ENCODE assay signal across 8 cellular contexts in the genomic region with DNA sequence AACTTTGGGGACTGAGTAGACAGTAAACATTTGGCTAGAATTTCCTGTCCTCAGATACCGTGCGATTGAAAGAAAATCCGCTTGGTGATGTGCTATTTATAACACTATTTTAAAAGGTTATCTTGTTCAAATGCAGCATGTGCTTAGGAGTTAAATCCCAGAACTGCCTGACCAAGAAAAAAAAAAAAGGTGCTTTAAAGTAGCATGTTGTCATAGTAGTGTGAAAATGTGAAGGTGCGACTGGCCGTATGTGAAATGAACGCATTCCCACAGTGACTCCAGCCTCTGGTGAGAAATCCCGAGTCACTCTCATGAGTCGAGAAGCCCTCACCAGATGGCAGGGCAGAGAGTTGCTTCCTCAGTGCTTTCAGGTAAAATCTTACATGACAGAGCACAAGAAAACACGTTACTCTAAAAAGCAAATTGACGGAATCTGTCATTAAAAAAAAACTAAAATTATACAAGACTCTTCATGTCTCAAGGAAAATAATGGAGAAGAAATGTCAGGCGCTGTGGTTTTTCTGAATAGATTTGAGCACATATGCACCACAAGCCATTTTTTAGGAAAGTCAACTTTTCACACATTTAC. TPM values are rescaled to one million over a fixed set of nuclear protein-coding genes. Genes with fewer than 3 reads are reported as not detected.
DNase-seq lines count a peak whose midpoint lies in the region; ATAC-seq and TF ChIP-seq lines count a peak whose summit lies in the region.

No MANE protein-coding gene starts in this region.

- no peak for ATAC-seq in DND-41 (ENCODE audit: insufficient read depth, low read depth)
- ATAC-seq in HG03520 (IDR thresholded peaks at IDR 0.05; ENCODE audit: unreplicated experiment): no peak

- no peaks in the 10 kb centered on the region for H3K27me3 Mint-ChIP-seq in endodermal cell (ENCODE audit: insufficient read depth)

- no peaks in the 10 kb centered on the region for H3F3A ChIP-seq in OCI-LY1 (ENCODE audit: insufficient read depth, low read length)

- H3K27me3 ChIP-seq in DND-41 (ENCODE audit: insufficient read depth, low read length, poor library complexity): no peaks in the 10 kb centered on the region
- no peaks in the 10 kb centered on the region for H3K27me3 ChIP-seq in OCI-LY1 (ENCODE audit: insufficient read depth, low read length)
- H3K27me3 ChIP-seq in endodermal cell (ENCODE audit: control insufficient read depth, insufficient read depth, low read length, poor library complexity, severe bottlenecking): no peaks in the 10 kb centered on the region
- H3K27me3 ChIP-seq in neutrophil: no peaks in the 10 kb centered on the region

- no peaks in the 10 kb centered on the region for H3K9me3 Mint-ChIP-seq in endodermal cell

- peaks cover 32% of the 10 kb centered on the region for H3K4me1 Mint-ChIP-seq in endodermal cell

- H2AFZ ChIP-seq in DND-41 (ENCODE audit: low read depth, low read length) (no peak overlapping the region), OCI-LY1 (ENCODE audit: low read length) (no peak overlapping the region)

- DNase-seq in DND-41 (no peak), endodermal cell (no peak), epidermal melanocyte (ENCODE audit: insufficient read length, low spot score) (no peak), NCI-H524 (lab: John Stamatoyannopoulos, UW) (no peak)
- DNase-seq in stimulated activated naive CD4-positive, alpha-beta T cell (lab: John Stamatoyannopoulos, UW): no peak

- no peaks in the 10 kb centered on the region for H3K9me2 ChIP-seq in OCI-LY1 (ENCODE audit: low read depth, low read length)

- H3K9me3 ChIP-seq in DND-41 (ENCODE audit: insufficient read depth, low read length, severe bottlenecking) (no peaks in the 10 kb centered on the region), OCI-LY1 (ENCODE audit: low read length) (no peaks in the 10 kb centered on the region), endodermal cell (ENCODE audit: control insufficient read depth, low read length) (peaks cover 3% of the 10 kb centered on the region), neutrophil (no peaks in the 10 kb centered on the region)

- H3K9ac ChIP-seq in DND-41 (ENCODE audit: low read depth, low read length) (peak overlapping the region; percentile 69), OCI-LY1 (ENCODE audit: low read length) (no peak overlapping the region), endodermal cell (ENCODE audit: extremely low read depth, low read length, poor library complexity, severe bottlenecking) (no peak overlapping the region)

- H3K79me2 ChIP-seq in DND-41 (ENCODE audit: insufficient read depth, low read length): no peaks in the 10 kb centered on the region
- H3K79me2 ChIP-seq in OCI-LY1 (ENCODE audit: insufficient read depth, low read length): no peaks in the 10 kb centered on the region

- H3K36me3 Mint-ChIP-seq in endodermal cell (ENCODE audit: low read depth): no peaks in the 10 kb centered on the region

- H3K4me3 Mint-ChIP-seq in endodermal cell: no peak overlapping the region

- H4K20me1 ChIP-seq in DND-41 (ENCODE audit: insufficient read depth, low read length): no peaks in the 10 kb centered on the region
- no peaks in the 10 kb centered on the region for H4K20me1 ChIP-seq in OCI-LY1 (ENCODE audit: insufficient read depth, low read length)

- H3K36me3 ChIP-seq in DND-41 (ENCODE audit: insufficient read depth, low read length) (no peaks in the 10 kb centered on the region), OCI-LY1 (ENCODE audit: insufficient read depth, low read length) (no peaks in the 10 kb centered on the region; the same call in 1 of the 2 replicates), endodermal cell (ENCODE audit: control insufficient read depth, insufficient read depth, low read length) (no peaks in the 10 kb centered on the region), neutrophil (no peaks in the 10 kb centered on the region)

- H3K4me3 ChIP-seq in DND-41 (ENCODE audit: low read depth in 1 of 2, low read length in 2 of 2) (no peak overlapping the region), OCI-LY1 (ENCODE audit: low read depth, low read length, poor library complexity, severe bottlenecking) (no peak overlapping the region), endodermal cell (ENCODE audit: low read length) (no peak overlapping the region), neutrophil (ENCODE audit: low read depth in 1 of 2, low read length in 1 of 2) (peak overlapping the region in 1 of 2 experiments; percentile 34)

- TF ChIP-seq CTCF in DND-41 (IDR thresholded peaks at IDR 0.05; ENCODE audit: borderline replicate concordance, extremely low read depth, low read length, poor library complexity, severe bottlenecking) (no peak), OCI-LY1 (IDR thresholded peaks at IDR 0.05; ENCODE audit: low read length) (no peak), endodermal cell (conservative IDR thresholded peaks at IDR 0.05) (peak; percentile 11), neutrophil (IDR thresholded peaks at IDR 0.05) (no peak)

- H3K27ac ChIP-seq in DND-41 (ENCODE audit: low read length) (peak overlapping the region; percentile 95), OCI-LY1 (ENCODE audit: low read depth, low read length, poor library complexity, severe bottlenecking) (peak overlapping the region; percentile 93), endodermal cell (ENCODE audit: low read depth, low read length) (no peak overlapping the region), neutrophil (peak overlapping the region; percentile 62)

- H3K27ac Mint-ChIP-seq in endodermal cell: peak overlapping the region; percentile 93

- H3K4me2 ChIP-seq in DND-41 (ENCODE audit: insufficient read depth, low read length) (no peak overlapping the region), OCI-LY1 (ENCODE audit: low read length) (peak overlapping the region; percentile 54)

- 80 to 82% methylated on average over 9 to 11 of the region's 11 CpGs for WGBS in endodermal cell (ENCODE audit: insufficient coverage in 1 of 2, insufficient read length in 1 of 2), 2 experiments

- peaks cover 73% of the 10 kb centered on the region for H3K4me1 ChIP-seq in DND-41 (ENCODE audit: insufficient read depth, low read length)
- peaks cover 56% of the 10 kb centered on the region for H3K4me1 ChIP-seq in OCI-LY1 (ENCODE audit: insufficient read depth, low read length, severe bottlenecking)
- H3K4me1 ChIP-seq in endodermal cell (ENCODE audit: control insufficient read depth, insufficient read depth, low read length): peaks cover 35% of the 10 kb centered on the region
- peaks cover 12 to 18% of the 10 kb centered on the region in 2 experiments for H3K4me1 ChIP-seq in neutrophil (ENCODE audit: control insufficient read depth in 1 of 2, insufficient read depth in 1 of 2, low read depth in 1 of 2, low read length in 1 of 2)

RNA-seq across cellular contexts. Expression of gene KLF6, which starts 18.4 kb away (rescaled TPM):
- total RNA-seq in endodermal cell: 10 to 100 TPM; 59.0 to 71.2 TPM
- polyA plus RNA-seq in endodermal cell (2013, experiment 1 of 2): 36.4 TPM
- polyA plus RNA-seq in endodermal cell (2013, experiment 2 of 2): 43.6 TPM
